10 cellular contexts compared by ENCODE assay signal in genomic region chr6:139133272-139133671, GRCh38. TPM values are rescaled to one million over a fixed set of nuclear protein-coding genes. Genes with fewer than 3 reads are reported as not detected.
DNase-seq lines count a peak whose midpoint lies in the region; ATAC-seq, FAIRE-seq and TF ChIP-seq lines count a peak whose summit lies in the region.
"Had no signal": no experiment of that assay in that cellular context is flagged by ENCODE, and none has a peak within 500 bp of the region (broad histone marks: within the 10 kb centered on the region; RNA-seq: fewer than 3 reads in every experiment).

No MANE protein-coding gene starts in this region.

- H3K4me1 ChIP-seq in Caco-2: 0 out of 2 replicates have a peak, but pooled peaks cover 4% of the 10 kb centered on the region
- peaks cover 2% of the 10 kb centered on the region for H3K4me1 ChIP-seq in osteoblast (ENCODE audit: insufficient read depth, low read length)

- TF ChIP-seq CTCF in Caco-2 (IDR thresholded peaks at IDR 0.05; ENCODE audit: insufficient read depth in 1 of 2, low read depth in 1 of 2, low read length in 1 of 2, severe bottlenecking in 1 of 2, unreplicated experiment in 1 of 2) (no peak), brain (conservative IDR thresholded peaks at IDR 0.05) (no peak), osteoblast (IDR thresholded peaks at IDR 0.05; ENCODE audit: extremely low read depth, low read depth, low read length) (no peak)

- H3K36me3 ChIP-seq in Caco-2 (ENCODE audit: control insufficient read depth, insufficient read depth, low read length) (no peaks in the 10 kb centered on the region), osteoblast (ENCODE audit: insufficient read depth, low read length) (no peaks in the 10 kb centered on the region)

- H3K27me3 ChIP-seq in Caco-2 (replicated peaks; ENCODE audit: control insufficient read depth, insufficient read depth, low read length) (no peaks in the 10 kb centered on the region), osteoblast (ENCODE audit: insufficient read depth, low read length) (no peaks in the 10 kb centered on the region)

- H3K4me3 Mint-ChIP-seq in Caco-2 (ENCODE audit: unreplicated experiment): peak overlapping the region; percentile 10
- peak overlapping the region; percentile 56 to 83 (median 72) for H3K4me3 Mint-ChIP-seq in brain

- H3K9me3 Mint-ChIP-seq in Caco-2 (ENCODE audit: unreplicated experiment) (no peaks in the 10 kb centered on the region), brain (peaks cover 0 to 12% (median 3%) of the 10 kb centered on the region in 5 experiments)

- no peak overlapping the region for H3K27ac Mint-ChIP-seq in Caco-2 (ENCODE audit: unreplicated experiment)
- H3K27ac Mint-ChIP-seq in brain: peak overlapping the region; percentile 5 to 94 (median 78)

- ATAC-seq in HG03175 (IDR thresholded peaks at IDR 0.05; ENCODE audit: unreplicated experiment): peak; percentile 25
- no peak for ATAC-seq in GM21360 (IDR thresholded peaks at IDR 0.05; ENCODE audit: unreplicated experiment)

- intact Hi-C loops in Caco-2 (cut with micrococcal nuclease; ENCODE audit: unreplicated experiment): no loop called here

- BruUV-seq in Caco-2 (replicated peaks; lab: Mats Ljungman, UMichigan): no TSS peak

- peak overlapping the region; percentile 74 for H3K4me2 ChIP-seq in osteoblast (ENCODE audit: insufficient read depth, low read length)

- H3K27me3 Mint-ChIP-seq in Caco-2 (ENCODE audit: insufficient read depth, unreplicated experiment) (no peaks in the 10 kb centered on the region), brain (peaks cover 6% of the 10 kb centered on the region)

- CTCF ChIA-PET in Caco-2 (lab: Charles Lee): no interaction called here

- no peak overlapping the region for H3K27ac ChIP-seq in osteoblast (ENCODE audit: low read depth, low read length)

- H3K36me3 Mint-ChIP-seq in Caco-2 (ENCODE audit: insufficient read depth, unreplicated experiment) (peaks cover 11% of the 10 kb centered on the region), brain (peaks cover 8% of the 10 kb centered on the region)

- H3K4me1 Mint-ChIP-seq in Caco-2 (ENCODE audit: low read depth, unreplicated experiment) (peaks cover 7% of the 10 kb centered on the region), brain (peaks cover 44% of the 10 kb centered on the region)

- H3K79me2 ChIP-seq in osteoblast (ENCODE audit: insufficient read depth, low read length): peaks cover 20% of the 10 kb centered on the region

- peaks cover 7% of the 10 kb centered on the region for H4K20me1 ChIP-seq in osteoblast (ENCODE audit: insufficient read depth, low read length)

- no peak for DNase-seq in Caco-2
- DNase-seq in osteoblast (ENCODE audit: insufficient read length, low spot score, missing footprints): no peak
- no peak for DNase-seq in cerebellum (ENCODE audit: low spot score)
- no peak for DNase-seq in RCC 7860 (ENCODE audit: low spot score)
- DNase-seq in pons (ENCODE audit: low spot score): no peak
- DNase-seq: NCI-H526; stimulated activated CD4-positive, alpha-beta T cell treated with anti-CD3 and anti-CD28 coated beads, Interleukin-4, amount 100 ng/mL, for 24 hours had no signal

- H3K4me3 ChIP-seq in Caco-2 (ENCODE audit: low read depth, low read length): no peak overlapping the region
- peak overlapping the region; percentile 44 for H3K4me3 ChIP-seq in osteoblast (ENCODE audit: insufficient read depth, low read length)

- no peaks in the 10 kb centered on the region for H3K9me3 ChIP-seq in Caco-2
- H3K9me3 ChIP-seq in osteoblast (ENCODE audit: low read depth, low read length): no peaks in the 10 kb centered on the region

- POLR2A ChIA-PET in Caco-2 (lab: Charles Lee): no interaction called here

- no peak for FAIRE-seq in RCC 7860 (lab: Jason Lieb, UNC)

- H2AFZ ChIP-seq in osteoblast (ENCODE audit: low read length): peak overlapping the region; percentile 69

RNA-seq across cellular contexts. Expression of gene HECA, which starts 1.6 kb away (rescaled TPM):
- 4.9 and 5.2 TPM in 2 replicates for total RNA-seq in Caco-2 (2022)
- polyA plus RNA-seq in brain (ENCODE audit: insufficient read depth, low read depth, low replicate concordance): 10.7 TPM
- total RNA-seq in osteoblast: 50.1 and 53.9 TPM in 2 replicates
- 26.9 TPM for total RNA-seq in cerebellum
